12 cellular contexts compared by ENCODE assay signal in the genomic region with DNA sequence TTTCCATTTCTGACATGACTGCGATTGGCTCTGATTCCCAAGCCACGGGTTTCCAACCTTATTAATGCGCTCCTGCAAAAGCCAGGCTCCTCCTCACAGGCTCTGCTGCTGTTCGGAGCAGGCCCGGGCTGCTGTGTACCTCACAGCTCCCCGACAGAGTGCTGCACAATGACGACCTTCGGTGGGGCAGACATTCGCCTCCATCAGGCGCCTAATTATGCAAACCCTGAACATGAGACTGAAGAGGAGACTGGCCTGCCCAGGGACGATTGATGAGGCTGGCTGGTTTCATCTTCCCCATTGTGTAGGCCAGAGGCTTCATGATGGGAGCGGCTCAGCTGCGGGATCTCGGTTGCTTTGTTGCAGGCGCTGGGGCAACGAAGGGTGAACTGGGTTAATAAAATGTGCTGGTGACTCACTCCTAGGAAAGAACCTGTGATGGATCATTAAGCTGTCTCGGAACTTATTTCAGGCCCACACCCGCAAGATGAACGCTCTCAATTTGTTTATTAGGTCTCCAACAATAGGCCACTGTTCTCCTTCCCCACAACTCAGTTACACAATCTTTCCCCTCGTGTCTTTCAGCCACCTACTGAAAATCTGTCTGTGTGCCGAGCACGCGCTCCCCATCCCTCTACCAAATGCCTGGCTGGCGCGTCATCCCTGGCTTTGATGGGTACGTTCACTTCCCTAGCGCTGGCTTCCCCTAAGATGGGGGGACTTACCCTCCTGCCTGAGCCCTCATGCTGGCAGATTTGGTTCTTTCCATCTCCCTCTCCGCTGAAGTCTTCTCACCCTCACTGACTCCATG. TPM values are rescaled to one million over a fixed set of nuclear protein-coding genes. Genes with fewer than 3 reads are reported as not detected.
A peak's percentile ranks its signal among the peaks of the same experiment; 100 is the strongest.
DNase-seq lines count a peak whose midpoint lies in the region; ATAC-seq, FAIRE-seq and TF ChIP-seq lines count a peak whose summit lies in the region.
"Had no signal": no experiment of that assay in that cellular context is flagged by ENCODE, and none has a peak within 500 bp of the region (broad histone marks: within the 10 kb centered on the region; RNA-seq: fewer than 3 reads in every experiment).

No MANE protein-coding gene starts in this region.

- no peak for TF ChIP-seq POLR2A in sigmoid colon (IDR thresholded peaks at IDR 0.05)

- H3K4me3 ChIP-seq in astrocyte of the cerebellum (ENCODE audit: low read depth, low read length) (no peak overlapping the region), keratinocyte (ENCODE audit: control insufficient read depth in 2 of 3, extremely low read depth in 1 of 3, insufficient read depth in 2 of 3, low read depth in 1 of 3, low read length in 3 of 3) (peak overlapping the region; percentile 15 to 57 (median 40)), sigmoid colon (peak overlapping the region in 1 of 4 donors; percentile 22)
- H3K4me3 ChIP-seq: cardiac muscle cell had no signal

- TF ChIP-seq CTCF in astrocyte of the cerebellum (IDR thresholded peaks at IDR 0.05; ENCODE audit: low read depth, low read length, missing control alignments) (no peak), keratinocyte (optimal IDR thresholded peaks at IDR 0.05 in 1 of 3, IDR thresholded peaks at IDR 0.05 in 1 of 3, conservative IDR thresholded peaks at IDR 0.05 in 1 of 3; ENCODE audit: extremely low read depth in 1 of 3, insufficient read depth in 2 of 3, low read length in 3 of 3) (no peak), sigmoid colon (IDR thresholded peaks at IDR 0.05) (no peak)

- H2AFZ ChIP-seq in keratinocyte (ENCODE audit: control insufficient read depth, low read length): peak overlapping the region; percentile 72

- peaks cover 40% of the 10 kb centered on the region for H3K4me1 ChIP-seq in keratinocyte (ENCODE audit: control insufficient read depth, extremely low read depth, insufficient read depth, low read length)
- H3K4me1 ChIP-seq in sigmoid colon: peaks cover 0 to 14% (median 9%) of the 10 kb centered on the region in 4 donors

- dilution Hi-C loops in keratinocyte (cut with MboI; ENCODE audit: extremely low pct_ligation_motif_present, low sequenced_read_pairs): no loop called here

- WGBS in sigmoid colon, 2 donors: 49 to 77% methylated on average over 28 of the region's 28 CpGs

- H3K79me2 ChIP-seq in keratinocyte (ENCODE audit: control insufficient read depth, insufficient read depth, low read length): no peaks in the 10 kb centered on the region

- DNase-seq in HT-29 (ENCODE audit: low spot score): peak; percentile 89
- DNase-seq in astrocyte of the cerebellum (ENCODE audit: low read depth): peak; percentile 59
- DNase-seq in keratinocyte (ENCODE audit: low read depth, low spot score): peak; percentile 75
- DNase-seq in sigmoid colon: peak; percentile 92
- DNase-seq in stimulated activated effector memory CD8-positive, alpha-beta T cell treated with anti-CD3 and anti-CD28 coated beads, Interleukin-12 subunit alpha, Interleukin-12 subunit beta, amount 100 ng/mL, for 72 hours (ENCODE audit: low spot score in 2 of 2): no peak
- DNase-seq in SHP77 (lab: John Stamatoyannopoulos, UW): no peak
- DNase-seq in GF-D8 (lab: John Stamatoyannopoulos, UW): no peak
- no peak for DNase-seq in cerebellar nuclear complex (lab: John Stamatoyannopoulos, UW)
- DNase-seq: naive B cell, NCI-H1092 had no signal

- peak; percentile 49 for FAIRE-seq in keratinocyte (lab: Jason Lieb, UNC)

- H3K9me1 ChIP-seq in keratinocyte (ENCODE audit: control insufficient read depth, extremely low read depth, insufficient read depth, low read length): no peaks in the 10 kb centered on the region

- H3K9ac ChIP-seq in keratinocyte (ENCODE audit: control insufficient read depth, extremely low read depth, insufficient read depth, low read length): peak overlapping the region; percentile 75

- intact Hi-C loops in sigmoid colon (cut with DNase I): no loop called here

- H3K9me3 ChIP-seq in keratinocyte (ENCODE audit: control insufficient read depth, low read depth, low read length) (no peaks in the 10 kb centered on the region), sigmoid colon (no peaks in the 10 kb centered on the region)

- no peak overlapping the region for H3K4me3 Mint-ChIP-seq in stimulated activated effector memory CD8-positive, alpha-beta T cell treated with anti-CD3 and anti-CD28 coated beads, Interleukin-12 subunit alpha, Interleukin-12 subunit beta, amount 100 ng/mL, for 72 hours
- H3K4me3 Mint-ChIP-seq: naive B cell; stimulated activated memory B cell treated with anti-CD40 and anti-IgM and Interleukin-4, amounts not matched to agents 10 μg/mL and 1 μg/mL and 100 μg/mL, for 72 hours had no signal

- in situ Hi-C loops in astrocyte of the cerebellum (cut with HindIII; ENCODE audit: low sequenced_read_pairs): no loop called here

- TF ChIP-seq EP300 in sigmoid colon (IDR thresholded peaks at IDR 0.05): peak in 3 of 4 donors; percentile 29 to 88 (median 75)

- H3K36me3 ChIP-seq in keratinocyte (ENCODE audit: control insufficient read depth in 2 of 2, extremely low read depth in 1 of 2, insufficient read depth in 2 of 2, low read length in 2 of 2): no peaks in the 10 kb centered on the region
- no peaks in the 10 kb centered on the region for H3K36me3 ChIP-seq in sigmoid colon
- H3K36me3 ChIP-seq: cardiac muscle cell had no signal

- no peak overlapping the region for H3K27ac Mint-ChIP-seq in stimulated activated effector memory CD8-positive, alpha-beta T cell treated with anti-CD3 and anti-CD28 coated beads, Interleukin-12 subunit alpha, Interleukin-12 subunit beta, amount 100 ng/mL, for 72 hours
- H3K27ac Mint-ChIP-seq: naive B cell; stimulated activated memory B cell treated with anti-CD40 and anti-IgM and Interleukin-4, amounts not matched to agents 10 μg/mL and 1 μg/mL and 100 μg/mL, for 72 hours had no signal

- H3K4me2 ChIP-seq in keratinocyte (ENCODE audit: control insufficient read depth, extremely low read depth, insufficient read depth, low read depth, low read length): peak overlapping the region; percentile 70

- ATAC-seq in stimulated activated effector memory CD8-positive, alpha-beta T cell treated with anti-CD3 and anti-CD28 coated beads, Interleukin-12 subunit alpha, Interleukin-12 subunit beta, amount 100 ng/mL, for 72 hours: no peak
- ATAC-seq: stimulated activated memory B cell treated with anti-CD40 and anti-IgM and Interleukin-4, amounts not matched to agents 10 μg/mL and 1 μg/mL and 100 μg/mL, for 72 hours had no signal

- H3K4me1 Mint-ChIP-seq in stimulated activated effector memory CD8-positive, alpha-beta T cell treated with anti-CD3 and anti-CD28 coated beads, Interleukin-12 subunit alpha, Interleukin-12 subunit beta, amount 100 ng/mL, for 72 hours: no peaks in the 10 kb centered on the region
- H3K4me1 Mint-ChIP-seq: naive B cell; stimulated activated memory B cell treated with anti-CD40 and anti-IgM and Interleukin-4, amounts not matched to agents 10 μg/mL and 1 μg/mL and 100 μg/mL, for 72 hours had no signal

- H4K20me1 ChIP-seq in keratinocyte (ENCODE audit: control insufficient read depth, extremely low read depth, insufficient read depth, low read length): no peaks in the 10 kb centered on the region

- H3K27ac ChIP-seq in keratinocyte (ENCODE audit: control insufficient read depth, insufficient read depth, low read length) (peak overlapping the region; percentile 88), sigmoid colon (peak overlapping the region; percentile 44 to 88 (median 78))
- H3K27ac ChIP-seq: cardiac muscle cell had no signal

- H3K36me3 Mint-ChIP-seq in stimulated activated effector memory CD8-positive, alpha-beta T cell treated with anti-CD3 and anti-CD28 coated beads, Interleukin-12 subunit alpha, Interleukin-12 subunit beta, amount 100 ng/mL, for 72 hours: no peaks in the 10 kb centered on the region
- H3K36me3 Mint-ChIP-seq: naive B cell; stimulated activated memory B cell treated with anti-CD40 and anti-IgM and Interleukin-4, amounts not matched to agents 10 μg/mL and 1 μg/mL and 100 μg/mL, for 72 hours had no signal

- no peaks in the 10 kb centered on the region for H3K9me3 Mint-ChIP-seq in stimulated activated effector memory CD8-positive, alpha-beta T cell treated with anti-CD3 and anti-CD28 coated beads, Interleukin-12 subunit alpha, Interleukin-12 subunit beta, amount 100 ng/mL, for 72 hours
- H3K9me3 Mint-ChIP-seq: naive B cell; stimulated activated memory B cell treated with anti-CD40 and anti-IgM and Interleukin-4, amounts not matched to agents 10 μg/mL and 1 μg/mL and 100 μg/mL, for 72 hours had no signal

- H3K27me3 ChIP-seq in keratinocyte (ENCODE audit: control insufficient read depth, extremely low read depth, insufficient read depth, low read length) (no peaks in the 10 kb centered on the region), sigmoid colon (no peaks in the 10 kb centered on the region)
- H3K27me3 ChIP-seq: cardiac muscle cell had no signal

RNA-seq across cellular contexts. Expression of a gene that starts 27.2 kb away (rescaled TPM):
- 33.8 and 43.0 TPM in 2 replicates for total RNA-seq in HT-29 (2014; rRNA removed; shearing (Covaris generic))
- polyA plus RNA-seq in keratinocyte (59.5 to 73.3 TPM (median 64.4 TPM) in 3 replicates), sigmoid colon (10 to 100 TPM; 32.4 to 57.1 (median 39.4) TPM)
- polyA plus RNA-seq in keratinocyte (2011; ENCODE audit: low read depth): 97.4 TPM
- 43.7 and 59.1 TPM in 2 replicates for polyA plus RNA-seq in keratinocyte (2011; cell fraction: cytosol; rRNA removed)
- polyA plus RNA-seq in keratinocyte (2011; cell fraction: nucleus; rRNA removed): 146 and 173 TPM in 2 replicates
- 94.3 and 311 TPM in 2 replicates for polyA plus RNA-seq in keratinocyte (2012; ENCODE audit: low replicate concordance)
- polyA minus RNA-seq in keratinocyte: 84.2 to 122 TPM (median 105 TPM) in 3 replicates
- polyA minus RNA-seq in keratinocyte (2011; cell fraction: cytosol; rRNA and poly(A)+ RNA removed): 108 TPM
- 181 and 201 TPM in 2 replicates for polyA minus RNA-seq in keratinocyte (2011; cell fraction: nucleus; rRNA and poly(A)+ RNA removed)
- 10 to 100 TPM; 16.2 to 31.1 (median 30.1) TPM for total RNA-seq in sigmoid colon

RNA-seq across cellular contexts. Expression of a gene that starts 58.0 kb away (rescaled TPM):
- 0.05 TPM in 1 of 2 replicates, not detected in the other for total RNA-seq in HT-29 (2014; rRNA removed; shearing (Covaris generic))
- polyA plus RNA-seq in keratinocyte: not detected in 3 replicates
- polyA plus RNA-seq in keratinocyte (2011; ENCODE audit: low read depth): not detected
- polyA plus RNA-seq in keratinocyte (2011; cell fraction: cytosol; rRNA removed): not detected in 2 replicates
- not detected in 2 replicates for polyA plus RNA-seq in keratinocyte (2011; cell fraction: nucleus; rRNA removed)
- polyA plus RNA-seq in keratinocyte (2012; ENCODE audit: low replicate concordance): not detected in 2 replicates
- not detected in 3 replicates for polyA minus RNA-seq in keratinocyte
- polyA minus RNA-seq in keratinocyte (2011; cell fraction: cytosol; rRNA and poly(A)+ RNA removed): not detected
- not detected in 2 replicates for polyA minus RNA-seq in keratinocyte (2011; cell fraction: nucleus; rRNA and poly(A)+ RNA removed)
- total RNA-seq in sigmoid colon: 1 to 10 TPM in 1 of 4 donors, under 1 TPM in 3; under 0.01 to 1.1 (median 0.15) TPM
- polyA plus RNA-seq in sigmoid colon: under 1 TPM in 2 of 3 donors, not detected in 1; under 0.01 to 0.09 TPM
- total RNA-seq: cardiac muscle cell had no signal

Comparison
In these comparisons a context has a peak if more than half of its experiments do, and no peak if none do; other contexts are left out.
1. DNase-seq: peak in HT-29 (single experiment), astrocyte of the cerebellum (single experiment), keratinocyte (single experiment) and sigmoid colon (single experiment); none in stimulated activated effector memory CD8-positive, alpha-beta T cell treated with anti-CD3 and anti-CD28 coated beads, Interleukin-12 subunit alpha, Interleukin-12 subunit beta, amount 100 ng/mL, for 72 hours (0 of 2), SHP77 (0 of 2), GF-D8 (single experiment) and cerebellar nuclear complex (0 of 2).